ENCODE assay signal across 8 cellular contexts in genomic region chr16:11913425-11914079, GRCh38. TPM values are rescaled to one million over a fixed set of nuclear protein-coding genes. Genes with fewer than 3 reads are reported as not detected.
DNase-seq lines count a peak whose midpoint lies in the region; ATAC-seq and TF ChIP-seq lines count a peak whose summit lies in the region.

No MANE protein-coding gene starts in this region.

- 61 to 65% methylated on average over 12 of the region's 12 CpGs for WGBS in heart right ventricle, 2 donors

- H3K36me3 Mint-ChIP-seq in activated CD8-positive, alpha-beta T cell treated with anti-CD3 and anti-CD28 coated beads for 36 hours (ENCODE audit: low read depth), result peaks cover 44% of the 10 kb centered on the region

- H3K4me3 ChIP-seq in heart right ventricle (peak overlapping the region in 9 of 10 donors; percentile 76 to 92 (median 85)), iPS-18c (ENCODE audit: insufficient read depth, low read depth, low read length) (peak overlapping the region; percentile 84)

- H3K9me3 Mint-ChIP-seq in activated CD8-positive, alpha-beta T cell treated with anti-CD3 and anti-CD28 coated beads for 36 hours, result no peaks in the 10 kb centered on the region
- no peaks in the 10 kb centered on the region for H3K9me3 Mint-ChIP-seq in stimulated activated naive CD8-positive, alpha-beta T cell treated with anti-CD3 and anti-CD28 coated beads, Interleukin-15, amount 100 ng/mL, for 72 hours

- DNase-seq in heart right ventricle (no peak), Right ventricle myocardium inferior (ENCODE audit: missing footprints) (no peak), NCI-H446 treated with DMSO at 0.1 percent for 48 hours (lab: John Stamatoyannopoulos, UW) (no peak)
- peak; percentile 38 for DNase-seq in activated CD8-positive, alpha-beta T cell treated with anti-CD3 and anti-CD28 coated beads for 36 hours
- DNase-seq in stimulated activated naive CD8-positive, alpha-beta T cell treated with anti-CD3 and anti-CD28 coated beads, Interleukin-15, amount 100 ng/mL, for 72 hours, result peak; percentile 12 to 33

- H3K4me1 ChIP-seq in heart right ventricle, result peaks cover 4 to 63% (median 44%) of the 10 kb centered on the region in 9 donors

- intact Hi-C loops in heart right ventricle (cut with DNase I) (loop anchor here in 3 of 10 donors (5.0 to 10.0 kb wide), 3 partner anchors 59 to 119 kb away; partner anchors contain the start of genes RSL1D1 (in 3 of the 3) and ZC3H7A (in 1 of the 3)), Right ventricle myocardium inferior (cut with DNase I) (no loop called here)
- intact Hi-C loops in activated CD8-positive, alpha-beta T cell treated with anti-CD3 and anti-CD28 coated beads for 36 hours (cut with micrococcal nuclease), result no loop called here

- H3K9me3 ChIP-seq in heart right ventricle (no peaks in the 10 kb centered on the region), iPS-18c (ENCODE audit: control insufficient read depth, insufficient read depth, low read length) (no peaks in the 10 kb centered on the region)

- H3K27ac ChIP-seq in heart right ventricle, result peak overlapping the region in 3 of 10 donors; percentile 94 to 96 (median 95)

- peaks cover 53% of the 10 kb centered on the region for H3K4me1 Mint-ChIP-seq in activated CD8-positive, alpha-beta T cell treated with anti-CD3 and anti-CD28 coated beads for 36 hours (ENCODE audit: low read depth)
- H3K4me1 Mint-ChIP-seq in stimulated activated naive CD8-positive, alpha-beta T cell treated with anti-CD3 and anti-CD28 coated beads, Interleukin-15, amount 100 ng/mL, for 72 hours, result peaks cover 59% of the 10 kb centered on the region

- H3K27me3 Mint-ChIP-seq in activated CD8-positive, alpha-beta T cell treated with anti-CD3 and anti-CD28 coated beads for 36 hours, result no peaks in the 10 kb centered on the region
- H3K27me3 Mint-ChIP-seq in stimulated activated naive CD8-positive, alpha-beta T cell treated with anti-CD3 and anti-CD28 coated beads, Interleukin-15, amount 100 ng/mL, for 72 hours, result no peaks in the 10 kb centered on the region

- no peak for TF ChIP-seq CTCF in heart right ventricle (IDR thresholded peaks at IDR 0.05)
- TF ChIP-seq CTCF in activated CD8-positive, alpha-beta T cell treated with anti-CD3 and anti-CD28 coated beads for 36 hours (IDR thresholded peaks at IDR 0.05), result no peak

- ATAC-seq in heart right ventricle, result no peak
- ATAC-seq in Right ventricle myocardium inferior, result no peak
- ATAC-seq in activated CD8-positive, alpha-beta T cell treated with anti-CD3 and anti-CD28 coated beads for 36 hours, result no peak
- ATAC-seq in stimulated activated naive CD8-positive, alpha-beta T cell treated with anti-CD3 and anti-CD28 coated beads, Interleukin-15, amount 100 ng/mL, for 72 hours, result no peak
- no peak for ATAC-seq in HG03520 (IDR thresholded peaks at IDR 0.05; ENCODE audit: unreplicated experiment)
- ATAC-seq in HG02852 (IDR thresholded peaks at IDR 0.05; ENCODE audit: unreplicated experiment), result no peak

- CTCF ChIA-PET in activated CD8-positive, alpha-beta T cell treated with anti-CD3 and anti-CD28 coated beads for 36 hours (lab: Charles Lee), result interaction anchor here (1.6 to 1.7 kb wide), 2 partner anchors 9 to 154 kb away, joined by 3 to 5 read pairs; no protein-coding TSS in a partner anchor

- POLR2A ChIA-PET in activated CD8-positive, alpha-beta T cell treated with anti-CD3 and anti-CD28 coated beads for 36 hours (lab: Charles Lee), result interaction anchor here (0.6 to 2.0 kb wide), 7 partner anchors 13 to 167 kb away, joined by 3 to 6 read pairs (median 3); partner anchors contain the start of genes RSL1D1 and ZC3H7A

- peak overlapping the region; percentile 95 for H3K27ac Mint-ChIP-seq in activated CD8-positive, alpha-beta T cell treated with anti-CD3 and anti-CD28 coated beads for 36 hours
- peak overlapping the region; percentile 91 to 93 for H3K27ac Mint-ChIP-seq in stimulated activated naive CD8-positive, alpha-beta T cell treated with anti-CD3 and anti-CD28 coated beads, Interleukin-15, amount 100 ng/mL, for 72 hours

- H3K36me3 ChIP-seq in heart right ventricle, result no peaks in the 10 kb centered on the region

- no peaks in the 10 kb centered on the region for H3K27me3 ChIP-seq in heart right ventricle

- peak overlapping the region; percentile 98 for H3K4me3 Mint-ChIP-seq in activated CD8-positive, alpha-beta T cell treated with anti-CD3 and anti-CD28 coated beads for 36 hours
- H3K4me3 Mint-ChIP-seq in stimulated activated naive CD8-positive, alpha-beta T cell treated with anti-CD3 and anti-CD28 coated beads, Interleukin-15, amount 100 ng/mL, for 72 hours, result peak overlapping the region; percentile 93 to 97

RNA-seq across cellular contexts. Expression of gene GSPT1, which starts 2.2 kb away (rescaled TPM):
- total RNA-seq in heart right ventricle (100 to 1,000 TPM in 3 of 10 donors, 10 to 100 TPM in 7; 85.5 to 117 (median 95.1) TPM), Right ventricle myocardium inferior (91.4 TPM)
- polyA plus RNA-seq in heart right ventricle, result 10 to 100 TPM; 17.0 to 54.2 TPM
- 100 to 1,000 TPM; 202 to 204 TPM for total RNA-seq in activated CD8-positive, alpha-beta T cell treated with anti-CD3 and anti-CD28 coated beads for 36 hours

RNA-seq across cellular contexts. Expression of gene NPIPB2, which starts 28.3 kb away (rescaled TPM):
- 1 to 10 TPM; 1.2 to 4.7 (median 2.3) TPM for total RNA-seq in heart right ventricle
- polyA plus RNA-seq in heart right ventricle, result 1 to 10 TPM; 3.7 to 8.9 TPM
- 0.73 TPM for total RNA-seq in Right ventricle myocardium inferior
- total RNA-seq in activated CD8-positive, alpha-beta T cell treated with anti-CD3 and anti-CD28 coated beads for 36 hours, result 10 to 100 TPM in 1 of 2 experiments, 1 to 10 TPM in 1; 4.9 to 11.0 TPM

RNA-seq across cellular contexts. Expression of gene TNFRSF17, which starts 51.5 kb away (rescaled TPM):
- total RNA-seq in heart right ventricle (not detected), Right ventricle myocardium inferior (not detected)
- polyA plus RNA-seq in heart right ventricle, result not detected
- total RNA-seq in activated CD8-positive, alpha-beta T cell treated with anti-CD3 and anti-CD28 coated beads for 36 hours, result not detected

Comparison
In these comparisons a context has a peak if more than half of its experiments do, and no peak if none do; other contexts are left out.
1. DNase-seq: peak in activated CD8-positive, alpha-beta T cell treated with anti-CD3 and anti-CD28 coated beads for 36 hours (single experiment) and stimulated activated naive CD8-positive, alpha-beta T cell treated with anti-CD3 and anti-CD28 coated beads, Interleukin-15, amount 100 ng/mL, for 72 hours (2 of 2); none in heart right ventricle (0 of 2), Right ventricle myocardium inferior (single experiment) and NCI-H446 treated with DMSO at 0.1 percent for 48 hours (single experiment).